In genomic region chr5:110899566-110900412, GRCh38 we compare ENCODE assay signal across 11 cellular contexts.
DNase-seq lines count a peak whose midpoint lies in the region; ATAC-seq and TF ChIP-seq lines count a peak whose summit lies in the region.
"Had no signal": no experiment of that assay in that cellular context is flagged by ENCODE, and none has a peak within 500 bp of the region (broad histone marks: within the 10 kb centered on the region; RNA-seq: fewer than 3 reads in every experiment).

No MANE protein-coding gene starts in this region.

- ATAC-seq in GM21381 (IDR thresholded peaks at IDR 0.05; ENCODE audit: unreplicated experiment) (peak; percentile 62), HG03103 (IDR thresholded peaks at IDR 0.05; ENCODE audit: low read depth, unreplicated experiment) (peak; percentile 54)
- ATAC-seq in activated T-helper 17 cell treated with anti-CD3 and anti-CD28 coated beads, Interleukin-2, amount 50 U/mL, for 72 hours (replicated peaks), result peak; percentile 57
- ATAC-seq: Panc1 had no signal

- H3K4me1 Mint-ChIP-seq in activated T-helper 17 cell treated with anti-CD3 and anti-CD28 coated beads, Interleukin-2, amount 50 U/mL, for 72 hours, result no peaks in the 10 kb centered on the region
- H3K4me1 Mint-ChIP-seq in activated CD4-positive, alpha-beta memory T cell treated with anti-CD3 and anti-CD28 coated beads, Interleukin-2, amount 10 ng/mL, durations not matched to agents 7 days and 5 days, result no peaks in the 10 kb centered on the region
- H3K4me1 Mint-ChIP-seq in CD14-positive monocyte, result no peaks in the 10 kb centered on the region
- H3K4me1 Mint-ChIP-seq: activated naive CD4-positive, alpha-beta T cell treated with anti-CD3 and anti-CD28 coated beads, Interleukin-2, amount 50 U/mL, for 24 hours had no signal

- POLR2A ChIA-PET in activated CD4-positive, alpha-beta memory T cell treated with anti-CD3 and anti-CD28 coated beads, Interleukin-2, amount 10 ng/mL, durations not matched to agents 7 days and 5 days (lab: Charles Lee), result no interaction called here

- H3K36me3 Mint-ChIP-seq in activated T-helper 17 cell treated with anti-CD3 and anti-CD28 coated beads, Interleukin-2, amount 50 U/mL, for 72 hours (ENCODE audit: low read depth), result no peaks in the 10 kb centered on the region
- no peaks in the 10 kb centered on the region for H3K36me3 Mint-ChIP-seq in activated CD4-positive, alpha-beta memory T cell treated with anti-CD3 and anti-CD28 coated beads, Interleukin-2, amount 10 ng/mL, durations not matched to agents 7 days and 5 days (ENCODE audit: low read depth)
- no peaks in the 10 kb centered on the region for H3K36me3 Mint-ChIP-seq in CD14-positive monocyte
- H3K36me3 Mint-ChIP-seq: activated naive CD4-positive, alpha-beta T cell treated with anti-CD3 and anti-CD28 coated beads, Interleukin-2, amount 50 U/mL, for 24 hours had no signal

- intact Hi-C loops in CD14-positive monocyte (cut with micrococcal nuclease), result no loop called here

- peak; percentile 70 for DNase-seq in EL
- no peak for DNase-seq in cerebellar cortex (ENCODE audit: low spot score)
- DNase-seq in activated CD4-positive, alpha-beta memory T cell treated with anti-CD3 and anti-CD28 coated beads, Interleukin-2, amount 10 ng/mL, durations not matched to agents 7 days and 5 days, result no peak
- no peak for DNase-seq in DMS79 (lab: John Stamatoyannopoulos, UW)
- DNase-seq in CD14-positive monocyte (ENCODE audit: low spot score), result no peak
- DNase-seq: hippocampal formation had no signal

- no peak for TF ChIP-seq CTCF in CD14-positive monocyte (IDR thresholded peaks at IDR 0.05)

- peaks cover 28% of the 10 kb centered on the region for H3K27me3 Mint-ChIP-seq in activated T-helper 17 cell treated with anti-CD3 and anti-CD28 coated beads, Interleukin-2, amount 50 U/mL, for 72 hours
- peaks cover 2% of the 10 kb centered on the region for H3K27me3 Mint-ChIP-seq in activated CD4-positive, alpha-beta memory T cell treated with anti-CD3 and anti-CD28 coated beads, Interleukin-2, amount 10 ng/mL, durations not matched to agents 7 days and 5 days
- H3K27me3 Mint-ChIP-seq in CD14-positive monocyte (ENCODE audit: low read depth in 3 of 3), result peaks cover 0 to 2% (median 2%) of the 10 kb centered on the region in 3 donors

- no peaks in the 10 kb centered on the region for H3K9me3 Mint-ChIP-seq in activated T-helper 17 cell treated with anti-CD3 and anti-CD28 coated beads, Interleukin-2, amount 50 U/mL, for 72 hours
- no peaks in the 10 kb centered on the region for H3K9me3 Mint-ChIP-seq in activated CD4-positive, alpha-beta memory T cell treated with anti-CD3 and anti-CD28 coated beads, Interleukin-2, amount 10 ng/mL, durations not matched to agents 7 days and 5 days
- peaks cover 0 to 5% (median 3%) of the 10 kb centered on the region in 7 donors for H3K9me3 Mint-ChIP-seq in CD14-positive monocyte
- H3K9me3 Mint-ChIP-seq: activated naive CD4-positive, alpha-beta T cell treated with anti-CD3 and anti-CD28 coated beads, Interleukin-2, amount 50 U/mL, for 24 hours had no signal

- CTCF ChIA-PET in activated CD4-positive, alpha-beta memory T cell treated with anti-CD3 and anti-CD28 coated beads, Interleukin-2, amount 10 ng/mL, durations not matched to agents 7 days and 5 days (lab: Charles Lee), result no interaction called here

- no peak overlapping the region for H3K27ac Mint-ChIP-seq in activated T-helper 17 cell treated with anti-CD3 and anti-CD28 coated beads, Interleukin-2, amount 50 U/mL, for 72 hours
- no peak overlapping the region for H3K27ac Mint-ChIP-seq in activated CD4-positive, alpha-beta memory T cell treated with anti-CD3 and anti-CD28 coated beads, Interleukin-2, amount 10 ng/mL, durations not matched to agents 7 days and 5 days
- no peak overlapping the region for H3K27ac Mint-ChIP-seq in CD14-positive monocyte
- H3K27ac Mint-ChIP-seq: activated naive CD4-positive, alpha-beta T cell treated with anti-CD3 and anti-CD28 coated beads, Interleukin-2, amount 50 U/mL, for 24 hours had no signal

- H3K4me3 Mint-ChIP-seq in activated T-helper 17 cell treated with anti-CD3 and anti-CD28 coated beads, Interleukin-2, amount 50 U/mL, for 72 hours, result no peak overlapping the region
- no peak overlapping the region for H3K4me3 Mint-ChIP-seq in activated CD4-positive, alpha-beta memory T cell treated with anti-CD3 and anti-CD28 coated beads, Interleukin-2, amount 10 ng/mL, durations not matched to agents 7 days and 5 days
- no peak overlapping the region for H3K4me3 Mint-ChIP-seq in CD14-positive monocyte
- H3K4me3 Mint-ChIP-seq: activated naive CD4-positive, alpha-beta T cell treated with anti-CD3 and anti-CD28 coated beads, Interleukin-2, amount 50 U/mL, for 24 hours had no signal
